26 cellular contexts compared by ENCODE assay signal in the genomic region with DNA sequence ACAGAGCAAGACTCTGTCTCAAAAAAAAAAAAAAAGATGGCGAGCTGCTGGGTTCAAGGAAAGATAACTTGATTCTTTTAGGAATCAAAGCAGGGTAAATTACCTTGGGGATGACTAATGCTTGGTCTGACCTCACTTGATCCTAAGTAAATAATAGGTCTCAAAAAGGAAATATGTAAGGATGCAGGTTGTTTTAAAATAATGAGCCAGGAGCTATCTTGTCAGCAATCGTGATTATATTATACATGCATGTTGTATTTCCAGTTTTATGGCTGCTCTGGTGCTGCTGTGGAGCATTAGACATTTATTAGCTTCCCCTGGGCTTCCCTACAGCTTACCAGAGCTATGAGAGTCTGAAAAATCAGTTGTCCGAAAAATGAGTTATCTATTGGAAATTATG. TPM values are rescaled to one million over a fixed set of nuclear protein-coding genes. Genes with fewer than 3 reads are reported as not detected.
DNase-seq lines count a peak whose midpoint lies in the region; ATAC-seq lines count a peak whose summit lies in the region.
"Had no signal": no experiment of that assay in that cellular context is flagged by ENCODE, and none has a peak within 500 bp of the region (broad histone marks: within the 10 kb centered on the region; RNA-seq: fewer than 3 reads in every experiment).

No MANE protein-coding gene starts in this region.

- ATAC-seq in effector memory CD8-positive, alpha-beta T cell (replicated peaks): no peak
- ATAC-seq in stimulated activated effector memory CD8-positive, alpha-beta T cell treated with anti-CD3 and anti-CD28 coated beads, Interleukin-12 subunit alpha, Interleukin-12 subunit beta, amount 100 ng/mL, for 72 hours: no peak
- ATAC-seq: activated CD8-positive, alpha-beta memory T cell treated with anti-CD3 and anti-CD28 coated beads, Interleukin-2, amount 10 ng/mL, durations not matched to agents 7 days and 5 days; right lobe of liver; Right ventricle myocardium inferior had no signal

- no peak overlapping the region for H3K27ac Mint-ChIP-seq in T-helper 1 cell treated with Interleukin-12 subunit alpha and Interleukin-12 subunit beta and Interleukin-4 antibody, amounts not matched to agents 30 μg/mL and 1 μg/mL, for 36 hours
- peak overlapping the region in 2 of 3 donors; percentile 30 to 50 for H3K27ac Mint-ChIP-seq in IgD-negative memory B cell
- peak overlapping the region; percentile 22 to 73 for H3K27ac Mint-ChIP-seq in effector memory CD8-positive, alpha-beta T cell
- H3K27ac Mint-ChIP-seq in stimulated activated effector memory CD8-positive, alpha-beta T cell treated with anti-CD3 and anti-CD28 coated beads, Interleukin-12 subunit alpha, Interleukin-12 subunit beta, amount 100 ng/mL, for 72 hours: peak overlapping the region; percentile 95
- H3K27ac Mint-ChIP-seq: activated CD8-positive, alpha-beta memory T cell treated with anti-CD3 and anti-CD28 coated beads, Interleukin-2, amount 10 ng/mL, durations not matched to agents 7 days and 5 days; endodermal cell had no signal

- peaks cover 34% of the 10 kb centered on the region for H3K4me1 Mint-ChIP-seq in T-helper 1 cell treated with Interleukin-12 subunit alpha and Interleukin-12 subunit beta and Interleukin-4 antibody, amounts not matched to agents 30 μg/mL and 1 μg/mL, for 36 hours (ENCODE audit: low read depth)
- peaks cover 21 to 31% (median 29%) of the 10 kb centered on the region in 3 donors for H3K4me1 Mint-ChIP-seq in IgD-negative memory B cell
- H3K4me1 Mint-ChIP-seq in effector memory CD8-positive, alpha-beta T cell (ENCODE audit: low read depth in 2 of 2): peaks cover 36 to 42% of the 10 kb centered on the region in 2 donors
- peaks cover 38% of the 10 kb centered on the region for H3K4me1 Mint-ChIP-seq in stimulated activated effector memory CD8-positive, alpha-beta T cell treated with anti-CD3 and anti-CD28 coated beads, Interleukin-12 subunit alpha, Interleukin-12 subunit beta, amount 100 ng/mL, for 72 hours

- H3K4me3 Mint-ChIP-seq in T-helper 1 cell treated with Interleukin-12 subunit alpha and Interleukin-12 subunit beta and Interleukin-4 antibody, amounts not matched to agents 30 μg/mL and 1 μg/mL, for 36 hours: peak overlapping the region; percentile 8
- H3K4me3 Mint-ChIP-seq in IgD-negative memory B cell: peak overlapping the region in 2 of 4 donors; percentile 20 to 93
- peak overlapping the region; percentile 0 to 8 for H3K4me3 Mint-ChIP-seq in effector memory CD8-positive, alpha-beta T cell
- H3K4me3 Mint-ChIP-seq in stimulated activated effector memory CD8-positive, alpha-beta T cell treated with anti-CD3 and anti-CD28 coated beads, Interleukin-12 subunit alpha, Interleukin-12 subunit beta, amount 100 ng/mL, for 72 hours: no peak overlapping the region
- H3K4me3 Mint-ChIP-seq: activated CD8-positive, alpha-beta memory T cell treated with anti-CD3 and anti-CD28 coated beads, Interleukin-2, amount 10 ng/mL, durations not matched to agents 7 days and 5 days; endodermal cell had no signal

- DNase-seq in T-helper 1 cell: no peak
- DNase-seq in effector memory CD8-positive, alpha-beta T cell: no peak
- DNase-seq in stimulated activated effector memory CD8-positive, alpha-beta T cell treated with anti-CD3 and anti-CD28 coated beads, Interleukin-12 subunit alpha, Interleukin-12 subunit beta, amount 100 ng/mL, for 72 hours (ENCODE audit: low spot score in 2 of 2): no peak
- DNase-seq in AG08396 (ENCODE audit: low spot score): no peak
- no peak for DNase-seq in activated CD8-positive, alpha-beta memory T cell treated with anti-CD3 and anti-CD28 coated beads for 24 hours
- no peak for DNase-seq in foreskin melanocyte
- DNase-seq: activated CD4-positive, alpha-beta T cell treated with anti-CD3 and anti-CD28 coated beads, Interleukin-2, amount 50 U/mL, for 1 hour; activated CD8-positive, alpha-beta memory T cell treated with anti-CD3 and anti-CD28 coated beads, Interleukin-2, amount 10 ng/mL, durations not matched to agents 7 days and 5 days; activated naive CD4-positive, alpha-beta T cell treated with anti-CD3 and anti-CD28 coated beads, Interleukin-2, amount 50 U/mL, for 16 hours; AML-193; aorta; central memory CD4-positive, alpha-beta T cell; COR-L47; endodermal cell; hypothalamus; NCI-H446 treated with DMSO at 0.1 percent for 48 hours; NCI-H82; right lobe of liver; stimulated activated CD4-positive, alpha-beta T cell treated with anti-CD3 and anti-CD28 coated beads, Interleukin-12 subunit alpha, Interleukin-12 subunit beta, amount 100 ng/mL, for 4 hours; stimulated activated CD4-positive, alpha-beta T cell treated with anti-CD3 and anti-CD28 coated beads, Interleukin-4, amount 100 ng/mL, for 1 hour; substantia nigra; T1000; WERI-Rb-1 had no signal

- H3K9me3 Mint-ChIP-seq in T-helper 1 cell treated with Interleukin-12 subunit alpha and Interleukin-12 subunit beta and Interleukin-4 antibody, amounts not matched to agents 30 μg/mL and 1 μg/mL, for 36 hours: peaks cover 5% of the 10 kb centered on the region
- peaks cover 0 to 3% (median 2%) of the 10 kb centered on the region in 3 donors for H3K9me3 Mint-ChIP-seq in IgD-negative memory B cell
- no peaks in the 10 kb centered on the region for H3K9me3 Mint-ChIP-seq in effector memory CD8-positive, alpha-beta T cell
- H3K9me3 Mint-ChIP-seq in stimulated activated effector memory CD8-positive, alpha-beta T cell treated with anti-CD3 and anti-CD28 coated beads, Interleukin-12 subunit alpha, Interleukin-12 subunit beta, amount 100 ng/mL, for 72 hours: no peaks in the 10 kb centered on the region

- peaks cover 58% of the 10 kb centered on the region for H3K36me3 Mint-ChIP-seq in T-helper 1 cell treated with Interleukin-12 subunit alpha and Interleukin-12 subunit beta and Interleukin-4 antibody, amounts not matched to agents 30 μg/mL and 1 μg/mL, for 36 hours (ENCODE audit: low read depth)
- H3K36me3 Mint-ChIP-seq in IgD-negative memory B cell: peaks cover 1% of the 10 kb centered on the region
- peaks cover 62% of the 10 kb centered on the region for H3K36me3 Mint-ChIP-seq in effector memory CD8-positive, alpha-beta T cell (ENCODE audit: insufficient read depth)
- H3K36me3 Mint-ChIP-seq in stimulated activated effector memory CD8-positive, alpha-beta T cell treated with anti-CD3 and anti-CD28 coated beads, Interleukin-12 subunit alpha, Interleukin-12 subunit beta, amount 100 ng/mL, for 72 hours: peaks cover 80% of the 10 kb centered on the region

- no peaks in the 10 kb centered on the region for H3K27me3 Mint-ChIP-seq in T-helper 1 cell treated with Interleukin-12 subunit alpha and Interleukin-12 subunit beta and Interleukin-4 antibody, amounts not matched to agents 30 μg/mL and 1 μg/mL, for 36 hours (ENCODE audit: low read depth)
- no peaks in the 10 kb centered on the region for H3K27me3 Mint-ChIP-seq in IgD-negative memory B cell
- no peaks in the 10 kb centered on the region for H3K27me3 Mint-ChIP-seq in effector memory CD8-positive, alpha-beta T cell
- H3K27me3 Mint-ChIP-seq: activated CD8-positive, alpha-beta memory T cell treated with anti-CD3 and anti-CD28 coated beads, Interleukin-2, amount 10 ng/mL, durations not matched to agents 7 days and 5 days had no signal

RNA-seq across cellular contexts. Expression of a gene that starts 2.6 kb away (rescaled TPM):
- polyA plus RNA-seq in IgD-negative memory B cell: 29.2 TPM

RNA-seq across cellular contexts. Expression of a gene that starts 45.9 kb away (rescaled TPM):
- 8.4 TPM for polyA plus RNA-seq in IgD-negative memory B cell

RNA-seq across cellular contexts. Expression of a gene that starts 50.0 kb away (rescaled TPM):
- polyA plus RNA-seq in IgD-negative memory B cell: not detected

RNA-seq across cellular contexts. Expression of a gene that starts 58.5 kb away (rescaled TPM):
- 15.2 TPM for polyA plus RNA-seq in IgD-negative memory B cell
